2 cellular contexts compared by ENCODE assay signal in genomic region chr2:24717263-24717951, GRCh38.
TF ChIP-seq lines count a peak whose summit lies in the region.

No MANE protein-coding gene starts in this region.

TF ChIP-seq in HepG2, 621 proteins besides CTCF, POLR2A, EP300 and RAD21 (continued from another document and continues in another):
- no peak for TF ChIP-seq SMAD3 (CRISPR knock-in tag; IDR thresholded peaks at IDR 0.05)
- peak; percentile 33; the same call in 1 of the 2 replicates for TF ChIP-seq ARID3A (IDR thresholded peaks at IDR 0.05; ENCODE audit: low read depth, low read length)
- no peak for TF ChIP-seq KIAA2018 (CRISPR knock-in tag; IDR thresholded peaks at IDR 0.05; ENCODE audit: borderline replicate concordance)
- TF ChIP-seq ARID2 (CRISPR knock-in tag; IDR thresholded peaks at IDR 0.05; ENCODE audit: borderline replicate concordance), result no peak
- TF ChIP-seq HNF4A (CRISPR knock-in tag; IDR thresholded peaks at IDR 0.05), result peak; percentile 33; the same call in 1 of the 2 replicates
- peak; percentile 74 for TF ChIP-seq FOXA1 (IDR thresholded peaks at IDR 0.05)
- peak; percentile 48; the same call in 1 of the 2 replicates for TF ChIP-seq FOXA1 (CRISPR knock-in tag; IDR thresholded peaks at IDR 0.05)
- no peak for TF ChIP-seq ZFP36 (IDR thresholded peaks at IDR 0.05; ENCODE audit: borderline replicate concordance, low read depth, low read length, partially characterized antibody)
- TF ChIP-seq ZNF790 (CRISPR knock-in tag; IDR thresholded peaks at IDR 0.05; ENCODE audit: borderline replicate concordance), result no peak
- TF ChIP-seq NR2F1 (CRISPR knock-in tag; IDR thresholded peaks at IDR 0.05), result no peak
- no peak for TF ChIP-seq ZNF781 (CRISPR knock-in tag; IDR thresholded peaks at IDR 0.05; ENCODE audit: borderline replicate concordance, not compliant biosample characterization)
- TF ChIP-seq KLF16 (CRISPR knock-in tag; IDR thresholded peaks at IDR 0.05), result no peak
- TF ChIP-seq HOXA7 (CRISPR knock-in tag; IDR thresholded peaks at IDR 0.05), result no peak
- TF ChIP-seq PREB (CRISPR knock-in tag; IDR thresholded peaks at IDR 0.05), result no peak
- TF ChIP-seq SIX4 (CRISPR knock-in tag; IDR thresholded peaks at IDR 0.05), result no peak

TF ChIP-seq in liver, 16 proteins besides CTCF, POLR2A, EP300 and RAD21 (continued from another document):
- TF ChIP-seq SP1 (IDR thresholded peaks at IDR 0.05), result peak; percentile 21
- no peak for TF ChIP-seq ATF3 (IDR thresholded peaks at IDR 0.05)
- peak; percentile 45 for TF ChIP-seq HNF4G (IDR thresholded peaks at IDR 0.05)
